8 cellular contexts compared by ENCODE assay signal in genomic region chr1:201022824-201023516, GRCh38. TPM values are rescaled to one million over a fixed set of nuclear protein-coding genes. Genes with fewer than 3 reads are reported as not detected.
DNase-seq lines count a peak whose midpoint lies in the region; ATAC-seq and TF ChIP-seq lines count a peak whose summit lies in the region.

No MANE protein-coding gene starts in this region.

- H3K9me3 ChIP-seq in esophagus (ENCODE audit: control insufficient read depth in 2 of 2, insufficient read depth in 1 of 2, low read depth in 1 of 2, low read length in 1 of 2) (no peaks in the 10 kb centered on the region), osteoblast (ENCODE audit: low read depth, low read length) (no peaks in the 10 kb centered on the region)

- no peaks in the 10 kb centered on the region for H3K79me2 ChIP-seq in osteoblast (ENCODE audit: insufficient read depth, low read length)

- no peaks in the 10 kb centered on the region for H3K36me3 ChIP-seq in BJ (ENCODE audit: control insufficient read depth, insufficient read depth, low read length)
- H3K36me3 ChIP-seq in esophagus (ENCODE audit: control insufficient read depth in 2 of 2, insufficient read depth in 2 of 2, low read length in 1 of 2): no peaks in the 10 kb centered on the region
- H3K36me3 ChIP-seq in osteoblast (ENCODE audit: insufficient read depth, low read length): no peaks in the 10 kb centered on the region

- intact Hi-C loops in activated CD4-positive, alpha-beta memory T cell treated with anti-CD3 and anti-CD28 coated beads for 36 hours (cut with micrococcal nuclease): loop anchor here (2.0 to 5.0 kb wide), 3 partner anchors 129 to 396 kb away; partner anchors contain the start of gene TMEM9

- no peaks in the 10 kb centered on the region for H4K20me1 ChIP-seq in osteoblast (ENCODE audit: insufficient read depth, low read length)

- CTCF ChIA-PET in BJ (lab: Yijun Ruan, JAX): interaction anchor here (1.6 kb wide), 1 partner anchor 15 kb away, joined by 3 read pairs; no protein-coding TSS in a partner anchor
- CTCF ChIA-PET in activated CD4-positive, alpha-beta memory T cell treated with anti-CD3 and anti-CD28 coated beads for 36 hours (lab: Charles Lee): interaction anchor here (0.7 to 9.2 kb wide), 5 partner anchors 16 to 96 kb away, joined by 4 to 96 read pairs (median 28); no protein-coding TSS in a partner anchor

- H3K27me3 ChIP-seq in BJ (ENCODE audit: control insufficient read depth, insufficient read depth, low read length): peaks cover 19% of the 10 kb centered on the region
- no peaks in the 10 kb centered on the region for H3K27me3 ChIP-seq in esophagus (ENCODE audit: control insufficient read depth in 1 of 2, insufficient read depth in 2 of 2, low read length in 2 of 2)
- peaks cover 20% of the 10 kb centered on the region for H3K27me3 ChIP-seq in osteoblast (ENCODE audit: insufficient read depth, low read length)

- H3K27me3 Mint-ChIP-seq in activated CD4-positive, alpha-beta memory T cell treated with anti-CD3 and anti-CD28 coated beads for 36 hours: no peaks in the 10 kb centered on the region

- peak overlapping the region; percentile 98 for H3K4me3 Mint-ChIP-seq in activated CD4-positive, alpha-beta memory T cell treated with anti-CD3 and anti-CD28 coated beads for 36 hours

- no peaks in the 10 kb centered on the region for H3K9me3 Mint-ChIP-seq in activated CD4-positive, alpha-beta memory T cell treated with anti-CD3 and anti-CD28 coated beads for 36 hours

- peaks cover 83% of the 10 kb centered on the region for H3K4me1 Mint-ChIP-seq in activated CD4-positive, alpha-beta memory T cell treated with anti-CD3 and anti-CD28 coated beads for 36 hours (ENCODE audit: low read depth)

- peak; percentile 5 for ATAC-seq in HG02642 (IDR thresholded peaks at IDR 0.05; ENCODE audit: poor library complexity, unreplicated experiment)
- ATAC-seq in GM19023 (IDR thresholded peaks at IDR 0.05; ENCODE audit: unreplicated experiment): no peak
- ATAC-seq in GM21717 (IDR thresholded peaks at IDR 0.05; ENCODE audit: unreplicated experiment): no peak
- no peak for ATAC-seq in HG03439 (IDR thresholded peaks at IDR 0.05; ENCODE audit: unreplicated experiment)

- H3K4me3 ChIP-seq in BJ (ENCODE audit: low read depth, low read length) (peak overlapping the region; percentile 29), esophagus (ENCODE audit: low read depth in 1 of 2, low read length in 2 of 2) (peak overlapping the region; percentile 45 to 50), osteoblast (ENCODE audit: insufficient read depth, low read length) (peak overlapping the region; percentile 55)

- H3K4me2 ChIP-seq in osteoblast (ENCODE audit: insufficient read depth, low read length): peak overlapping the region; percentile 39

- TF ChIP-seq CTCF in BJ (IDR thresholded peaks at IDR 0.05; ENCODE audit: insufficient read depth, low read depth, low read length) (no peak), osteoblast (IDR thresholded peaks at IDR 0.05; ENCODE audit: extremely low read depth, low read depth, low read length) (no peak)

- H3K4me1 ChIP-seq in esophagus (ENCODE audit: control insufficient read depth in 2 of 2, insufficient read depth in 2 of 2, low read length in 1 of 2) (peaks cover 0 to 11% of the 10 kb centered on the region in 2 donors), osteoblast (ENCODE audit: insufficient read depth, low read length) (no peaks in the 10 kb centered on the region)

- no peak overlapping the region for H2AFZ ChIP-seq in osteoblast (ENCODE audit: low read length)

- H3K27ac Mint-ChIP-seq in activated CD4-positive, alpha-beta memory T cell treated with anti-CD3 and anti-CD28 coated beads for 36 hours: peak overlapping the region; percentile 99

- WGBS in esophagus, 2 donors: 7 to 8% methylated on average over 46 to 56 of the region's 56 CpGs

- POLR2A ChIA-PET in BJ (lab: Charles Lee): no interaction called here
- POLR2A ChIA-PET in activated CD4-positive, alpha-beta memory T cell treated with anti-CD3 and anti-CD28 coated beads for 36 hours (lab: Charles Lee): interaction anchor here (1.2 kb wide), 1 partner anchor 91 kb away, joined by 4 read pairs; no protein-coding TSS in a partner anchor

- no peak for DNase-seq in BJ (ENCODE audit: low read depth)
- DNase-seq in activated CD4-positive, alpha-beta memory T cell treated with anti-CD3 and anti-CD28 coated beads for 36 hours: peak; percentile 68
- peak; percentile 80 for DNase-seq in osteoblast (ENCODE audit: insufficient read length, low spot score, missing footprints)

- peaks cover 14% of the 10 kb centered on the region for H3K36me3 Mint-ChIP-seq in activated CD4-positive, alpha-beta memory T cell treated with anti-CD3 and anti-CD28 coated beads for 36 hours

- peak overlapping the region; percentile 4 to 50 for H3K27ac ChIP-seq in esophagus (ENCODE audit: low read depth in 2 of 2, low read length in 1 of 2)
- no peak overlapping the region for H3K27ac ChIP-seq in osteoblast (ENCODE audit: low read depth, low read length)

RNA-seq across cellular contexts. Expression of gene KIF21B, which starts 0.5 kb away (rescaled TPM):
- 0.05 and 0.10 TPM in 2 replicates for polyA plus RNA-seq in BJ (2011; rRNA removed)
- 0.05 and 0.28 TPM in 2 replicates for polyA minus RNA-seq in BJ (2011; rRNA and poly(A)+ RNA removed)
- total RNA-seq in activated CD4-positive, alpha-beta memory T cell treated with anti-CD3 and anti-CD28 coated beads for 36 hours: 10 to 100 TPM; 56.6 to 58.7 TPM
- polyA plus RNA-seq in esophagus: under 1 TPM; 0.28 to 0.71 TPM
- under 0.01 TPM in 2 replicates for total RNA-seq in osteoblast

Comparison
In these comparisons a context has a peak if more than half of its experiments do, and no peak if none do; other contexts are left out.
1. RNA of gene KIF21B, which starts 0.5 kb away (total RNA-seq): 56.6 to 58.7 TPM in activated CD4-positive, alpha-beta memory T cell treated with anti-CD3 and anti-CD28 coated beads for 36 hours; under 0.01 TPM in osteoblast; every median in the first group is over 10 times any median in the second.
2. Peak in every context shown above with its lines, with median percentiles within 50 percentile points of each other: H3K4me3 ChIP-seq.